Comparison of ENCODE assay signal across 1 cellular context in genomic region chr16:1887711-1888354, GRCh38.
TF ChIP-seq lines count a peak whose summit lies in the region.

No MANE protein-coding gene starts in this region.

TF ChIP-seq in K562, 482 proteins besides CTCF, POLR2A, EP300 and RAD21 (continued from another document):
- TF ChIP-seq CEBPG (CRISPR knock-in tag; IDR thresholded peaks at IDR 0.05) (peak; percentile 52), CEBPG (tag; conservative IDR thresholded peaks at IDR 0.05 in 1 of 2, IDR thresholded peaks at IDR 0.05 in 1 of 2) (peak; percentile 22 to 40; a peak in 2 of 4 replicates), ZNF133 (CRISPR knock-in tag; IDR thresholded peaks at IDR 0.05) (no peak), ZNF197 (CRISPR knock-in tag; IDR thresholded peaks at IDR 0.05; ENCODE audit: low read depth) (no peak), ARID3B (CRISPR knock-in tag; IDR thresholded peaks at IDR 0.05; ENCODE audit: borderline replicate concordance) (no peak), ZBTB43 (CRISPR knock-in tag; IDR thresholded peaks at IDR 0.05) (no peak), RCOR1 (IDR thresholded peaks at IDR 0.05; ENCODE audit: borderline replicate concordance in 1 of 2, low read depth in 2 of 2, low read length in 2 of 2) (no peak), FOXP1 (CRISPR knock-in tag; IDR thresholded peaks at IDR 0.05) (no peak), JUNB (CRISPR knock-in tag; conservative IDR thresholded peaks at IDR 0.05) (no peak), FOXK1 (CRISPR knock-in tag; IDR thresholded peaks at IDR 0.05; ENCODE audit: borderline replicate concordance) (no peak), CTBP1 (IDR thresholded peaks at IDR 0.05; ENCODE audit: borderline replicate concordance) (no peak), NFIC (IDR thresholded peaks at IDR 0.05) (peak; percentile 23; the same call in 1 of the 2 replicates), EHMT2 (IDR thresholded peaks at IDR 0.05) (no peak), NR2C1 (IDR thresholded peaks at IDR 0.05) (no peak), NR2C1 (tag; IDR thresholded peaks at IDR 0.05) (no peak), ZNF551 (CRISPR knock-in tag; IDR thresholded peaks at IDR 0.05) (no peak), XRCC3 (IDR thresholded peaks at IDR 0.05) (no peak), HDAC6 (IDR thresholded peaks at IDR 0.05; ENCODE audit: low read depth, low read length) (no peak), ATF3 (IDR thresholded peaks at IDR 0.05) (peak; percentile 83), ATF3 (CRISPR knock-in tag; conservative IDR thresholded peaks at IDR 0.05) (no peak), JUND (IDR thresholded peaks at IDR 0.05; ENCODE audit: borderline replicate concordance, low read depth, low read length) (0 out of 2 replicates have a peak, but pooled peaks have one; percentile 3), JUND (tag; IDR thresholded peaks at IDR 0.05; ENCODE audit: borderline replicate concordance, low read depth, low read length) (no peak), PKNOX1 (IDR thresholded peaks at IDR 0.05) (no peak)
- TF ChIP-seq, protein P1, sequence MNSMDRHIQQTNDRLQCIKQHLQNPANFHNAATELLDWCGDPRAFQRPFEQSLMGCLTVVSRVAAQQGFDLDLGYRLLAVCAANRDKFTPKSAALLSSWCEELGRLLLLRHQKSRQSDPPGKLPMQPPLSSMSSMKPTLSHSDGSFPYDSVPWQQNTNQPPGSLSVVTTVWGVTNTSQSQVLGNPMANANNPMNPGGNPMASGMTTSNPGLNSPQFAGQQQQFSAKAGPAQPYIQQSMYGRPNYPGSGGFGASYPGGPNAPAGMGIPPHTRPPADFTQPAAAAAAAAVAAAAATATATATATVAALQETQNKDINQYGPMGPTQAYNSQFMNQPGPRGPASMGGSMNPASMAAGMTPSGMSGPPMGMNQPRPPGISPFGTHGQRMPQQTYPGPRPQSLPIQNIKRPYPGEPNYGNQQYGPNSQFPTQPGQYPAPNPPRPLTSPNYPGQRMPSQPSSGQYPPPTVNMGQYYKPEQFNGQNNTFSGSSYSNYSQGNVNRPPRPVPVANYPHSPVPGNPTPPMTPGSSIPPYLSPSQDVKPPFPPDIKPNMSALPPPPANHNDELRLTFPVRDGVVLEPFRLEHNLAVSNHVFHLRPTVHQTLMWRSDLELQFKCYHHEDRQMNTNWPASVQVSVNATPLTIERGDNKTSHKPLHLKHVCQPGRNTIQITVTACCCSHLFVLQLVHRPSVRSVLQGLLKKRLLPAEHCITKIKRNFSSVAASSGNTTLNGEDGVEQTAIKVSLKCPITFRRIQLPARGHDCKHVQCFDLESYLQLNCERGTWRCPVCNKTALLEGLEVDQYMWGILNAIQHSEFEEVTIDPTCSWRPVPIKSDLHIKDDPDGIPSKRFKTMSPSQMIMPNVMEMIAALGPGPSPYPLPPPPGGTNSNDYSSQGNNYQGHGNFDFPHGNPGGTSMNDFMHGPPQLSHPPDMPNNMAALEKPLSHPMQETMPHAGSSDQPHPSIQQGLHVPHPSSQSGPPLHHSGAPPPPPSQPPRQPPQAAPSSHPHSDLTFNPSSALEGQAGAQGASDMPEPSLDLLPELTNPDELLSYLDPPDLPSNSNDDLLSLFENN (IDR thresholded peaks at IDR 0.05; ENCODE audit: low read depth in 2 of 2, low read length in 2 of 2) = no peak
- TF ChIP-seq, protein P2, sequence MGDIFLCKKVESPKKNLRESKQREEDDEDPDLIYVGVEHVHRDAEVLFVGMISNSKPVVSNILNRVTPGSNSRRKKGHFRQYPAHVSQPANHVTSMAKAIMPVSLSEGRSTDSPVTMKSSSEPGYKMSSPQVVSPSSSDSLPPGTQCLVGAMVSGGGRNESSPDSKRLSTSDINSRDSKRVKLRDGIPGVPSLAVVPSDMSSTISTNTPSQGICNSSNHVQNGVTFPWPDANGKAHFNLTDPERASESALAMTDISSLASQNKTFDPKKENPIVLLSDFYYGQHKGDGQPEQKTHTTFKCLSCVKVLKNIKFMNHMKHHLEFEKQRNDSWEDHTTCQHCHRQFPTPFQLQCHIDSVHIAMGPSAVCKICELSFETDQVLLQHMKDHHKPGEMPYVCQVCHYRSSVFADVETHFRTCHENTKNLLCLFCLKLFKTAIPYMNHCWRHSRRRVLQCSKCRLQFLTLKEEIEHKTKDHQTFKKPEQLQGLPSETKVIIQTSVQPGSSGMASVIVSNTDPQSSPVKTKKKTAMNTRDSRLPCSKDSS (IDR thresholded peaks at IDR 0.05; ENCODE audit: low read depth, partially characterized antibody) = no peak
- TF ChIP-seq, protein P3, sequence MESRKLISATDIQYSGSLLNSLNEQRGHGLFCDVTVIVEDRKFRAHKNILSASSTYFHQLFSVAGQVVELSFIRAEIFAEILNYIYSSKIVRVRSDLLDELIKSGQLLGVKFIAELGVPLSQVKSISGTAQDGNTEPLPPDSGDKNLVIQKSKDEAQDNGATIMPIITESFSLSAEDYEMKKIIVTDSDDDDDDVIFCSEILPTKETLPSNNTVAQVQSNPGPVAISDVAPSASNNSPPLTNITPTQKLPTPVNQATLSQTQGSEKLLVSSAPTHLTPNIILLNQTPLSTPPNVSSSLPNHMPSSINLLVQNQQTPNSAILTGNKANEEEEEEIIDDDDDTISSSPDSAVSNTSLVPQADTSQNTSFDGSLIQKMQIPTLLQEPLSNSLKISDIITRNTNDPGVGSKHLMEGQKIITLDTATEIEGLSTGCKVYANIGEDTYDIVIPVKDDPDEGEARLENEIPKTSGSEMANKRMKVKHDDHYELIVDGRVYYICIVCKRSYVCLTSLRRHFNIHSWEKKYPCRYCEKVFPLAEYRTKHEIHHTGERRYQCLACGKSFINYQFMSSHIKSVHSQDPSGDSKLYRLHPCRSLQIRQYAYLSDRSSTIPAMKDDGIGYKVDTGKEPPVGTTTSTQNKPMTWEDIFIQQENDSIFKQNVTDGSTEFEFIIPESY (CRISPR knock-in tag; IDR thresholded peaks at IDR 0.05) = peak; percentile 91
- TF ChIP-seq, protein P4, sequence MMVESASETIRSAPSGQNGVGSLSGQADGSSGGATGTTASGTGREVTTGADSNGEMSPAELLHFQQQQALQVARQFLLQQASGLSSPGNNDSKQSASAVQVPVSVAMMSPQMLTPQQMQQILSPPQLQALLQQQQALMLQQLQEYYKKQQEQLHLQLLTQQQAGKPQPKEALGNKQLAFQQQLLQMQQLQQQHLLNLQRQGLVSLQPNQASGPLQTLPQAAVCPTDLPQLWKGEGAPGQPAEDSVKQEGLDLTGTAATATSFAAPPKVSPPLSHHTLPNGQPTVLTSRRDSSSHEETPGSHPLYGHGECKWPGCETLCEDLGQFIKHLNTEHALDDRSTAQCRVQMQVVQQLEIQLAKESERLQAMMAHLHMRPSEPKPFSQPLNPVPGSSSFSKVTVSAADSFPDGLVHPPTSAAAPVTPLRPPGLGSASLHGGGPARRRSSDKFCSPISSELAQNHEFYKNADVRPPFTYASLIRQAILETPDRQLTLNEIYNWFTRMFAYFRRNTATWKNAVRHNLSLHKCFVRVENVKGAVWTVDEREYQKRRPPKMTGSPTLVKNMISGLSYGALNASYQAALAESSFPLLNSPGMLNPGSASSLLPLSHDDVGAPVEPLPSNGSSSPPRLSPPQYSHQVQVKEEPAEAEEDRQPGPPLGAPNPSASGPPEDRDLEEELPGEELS (CRISPR knock-in tag; IDR thresholded peaks at IDR 0.05; ENCODE audit: borderline replicate concordance) = no peak
